In genomic region chr6:143490244-143490643, GRCh38 we compare ENCODE assay signal across 37 cellular contexts.
"Had no signal": no experiment of that assay in that cellular context is flagged by ENCODE, and none has a peak within 500 bp of the region (broad histone marks: within the 10 kb centered on the region; RNA-seq: fewer than 3 reads in every experiment).

No MANE protein-coding gene starts in this region.

- H3K9me3 Mint-ChIP-seq: activated B cell treated with CpG ODN at 0.5 μM for 24 hours; activated CD4-positive, alpha-beta memory T cell treated with anti-CD3 and anti-CD28 coated beads for 36 hours; activated CD4-positive, alpha-beta T cell treated with anti-CD3 and anti-CD28 coated beads, Interleukin-2, amount 10 ng/mL, durations not matched to agents 24 days and 14 days; activated CD8-positive, alpha-beta T cell treated with anti-CD3 and anti-CD28 coated beads for 36 hours; activated naive CD4-positive, alpha-beta T cell treated with anti-CD3 and anti-CD28 coated beads for 36 hours; activated naive CD4-positive, alpha-beta T cell treated with anti-CD3 and anti-CD28 coated beads, Interleukin-2, amount 50 U/mL, for 72 hours; activated naive CD8-positive, alpha-beta T cell treated with anti-CD3 and anti-CD28 coated beads for 36 hours; activated T-cell treated with anti-CD3 and anti-CD28 coated beads, Interleukin-2, amount 50 U/mL, for 4 hours; activated T-cell treated with anti-CD3 and anti-CD28 coated beads, Interleukin-2, amount 50 U/mL, for 72 hours; activated T-helper 1 cell treated with anti-CD3 and anti-CD28 coated beads, Interleukin-12 subunit alpha, Interleukin-12 subunit beta, Interleukin-2, Interleukin-4 antibody, amounts not matched to agents 30 ng/mL and 10 ng/mL and 1 ng/mL, durations not matched to agents 14 hours and 24 hours and 36 hours; activated T-helper 17 cell treated with anti-CD3 and anti-CD28 coated beads, Interleukin-2, amount 50 U/mL, for 72 hours; central memory CD8-positive, alpha-beta T cell; T-helper 1 cell treated with Interleukin-12 subunit alpha and Interleukin-12 subunit beta and Interleukin-4 antibody, amounts not matched to agents 30 μg/mL and 1 μg/mL, for 36 hours; T-helper 2 cell treated with Interferon-gamma antibody and Interleukin-4, amounts not matched to agents 5 μg/mL and 100 μg/mL, for 36 hours had no signal

- H3K27me3 ChIP-seq: adrenal gland, body of pancreas, cardiac muscle cell had no signal

- DNase-seq: activated B cell treated with CpG ODN at 0.5 μM for 24 hours; activated CD4-positive, alpha-beta memory T cell treated with anti-CD3 and anti-CD28 coated beads for 36 hours; activated CD4-positive, alpha-beta T cell treated with anti-CD3 and anti-CD28 coated beads for 4 hours; activated CD4-positive, alpha-beta T cell treated with anti-CD3 and anti-CD28 coated beads, Interleukin-2, amount 10 ng/mL, durations not matched to agents 24 days and 14 days; activated CD4-positive, alpha-beta T cell treated with anti-CD3 and anti-CD28 coated beads, Interleukin-2, amount 50 U/mL, for 1 hour; activated CD4-positive, alpha-beta T cell treated with anti-CD3 and anti-CD28 coated beads, Interleukin-2, amount 50 U/mL, for 4 hours; activated CD4-positive, CD25-positive, alpha-beta regulatory T cell treated with anti-CD3 and anti-CD28 coated beads, Interleukin-2, amount 50 U/mL, for 72 hours; activated CD8-positive, alpha-beta memory T cell treated with anti-CD3 and anti-CD28 coated beads, Interleukin-2, amount 50 U/mL, for 4 hours; activated CD8-positive, alpha-beta T cell treated with anti-CD3 and anti-CD28 coated beads for 36 hours; activated effector memory CD4-positive, alpha-beta T cell treated with anti-CD3 and anti-CD28 coated beads, Interleukin-2, amount 50 U/mL, for 16 hours; activated gamma-delta T cell treated with Interleukin-2 at 50 U/mL for 16 hours; activated naive CD4-positive, alpha-beta T cell; activated naive CD4-positive, alpha-beta T cell treated with anti-CD3 and anti-CD28 coated beads for 36 hours; activated naive CD4-positive, alpha-beta T cell treated with anti-CD3 and anti-CD28 coated beads, Interleukin-2, amount 50 U/mL, for 16 hours; activated naive CD8-positive, alpha-beta T cell treated with anti-CD3 and anti-CD28 coated beads for 36 hours; activated T-cell treated with anti-CD3 and anti-CD28 coated beads for 4 hours; activated T-cell treated with anti-CD3 and anti-CD28 coated beads, Interleukin-2, amount 50 U/mL, for 1 hour; activated T-cell treated with anti-CD3 and anti-CD28 coated beads, Interleukin-2, amount 50 U/mL, for 4 hours; activated T-cell treated with anti-CD3 and anti-CD28 coated beads, Interleukin-2, amount 50 U/mL, for 72 hours; adrenal gland; amniotic stem cell; aorta; body of pancreas; caudate nucleus; cerebellar nuclear complex; T-helper 1 cell; T-helper 2 cell; T-helper 9 cell had no signal

- H3K4me1 Mint-ChIP-seq: activated B cell treated with CpG ODN at 0.5 μM for 24 hours; activated CD4-positive, alpha-beta T cell treated with anti-CD3 and anti-CD28 coated beads, Interleukin-2, amount 10 ng/mL, durations not matched to agents 24 days and 14 days; activated naive CD8-positive, alpha-beta T cell treated with anti-CD3 and anti-CD28 coated beads for 36 hours; activated T-helper 17 cell treated with anti-CD3 and anti-CD28 coated beads, Interleukin-2, amount 50 U/mL, for 72 hours; central memory CD8-positive, alpha-beta T cell had no signal

- H3K9me3 ChIP-seq: adrenal gland, body of pancreas had no signal

- ATAC-seq: activated CD8-positive, alpha-beta T cell treated with anti-CD3 and anti-CD28 coated beads for 36 hours; activated naive CD4-positive, alpha-beta T cell treated with anti-CD3 and anti-CD28 coated beads, Interleukin-2, amount 50 U/mL, for 72 hours; activated T-cell treated with anti-CD3 and anti-CD28 coated beads, Interleukin-2, amount 50 U/mL, for 4 hours; activated T-cell treated with anti-CD3 and anti-CD28 coated beads, Interleukin-2, amount 50 U/mL, for 72 hours; activated T-helper 17 cell treated with anti-CD3 and anti-CD28 coated beads, Interleukin-2, amount 50 U/mL, for 72 hours; body of pancreas had no signal

- H3K4me1 ChIP-seq: adrenal gland, body of pancreas had no signal

- H3K27me3 Mint-ChIP-seq: activated B cell treated with CpG ODN at 0.5 μM for 24 hours; activated CD4-positive, alpha-beta memory T cell treated with anti-CD3 and anti-CD28 coated beads for 36 hours; activated CD4-positive, alpha-beta T cell treated with anti-CD3 and anti-CD28 coated beads, Interleukin-2, amount 10 ng/mL, durations not matched to agents 24 days and 14 days; activated CD8-positive, alpha-beta T cell treated with anti-CD3 and anti-CD28 coated beads for 36 hours; activated naive CD8-positive, alpha-beta T cell treated with anti-CD3 and anti-CD28 coated beads for 36 hours; activated T-helper 17 cell treated with anti-CD3 and anti-CD28 coated beads, Interleukin-2, amount 50 U/mL, for 72 hours; central memory CD8-positive, alpha-beta T cell had no signal

- H3K36me3 Mint-ChIP-seq: activated naive CD4-positive, alpha-beta T cell treated with anti-CD3 and anti-CD28 coated beads, Interleukin-2, amount 50 U/mL, for 72 hours had no signal

- FAIRE-seq: astrocyte had no signal

- H3K4me3 Mint-ChIP-seq: activated B cell treated with CpG ODN at 0.5 μM for 24 hours; activated CD4-positive, alpha-beta memory T cell treated with anti-CD3 and anti-CD28 coated beads for 36 hours; activated CD4-positive, alpha-beta T cell treated with anti-CD3 and anti-CD28 coated beads, Interleukin-2, amount 10 ng/mL, durations not matched to agents 24 days and 14 days; activated CD8-positive, alpha-beta T cell treated with anti-CD3 and anti-CD28 coated beads for 36 hours; activated naive CD4-positive, alpha-beta T cell treated with anti-CD3 and anti-CD28 coated beads for 36 hours; activated naive CD8-positive, alpha-beta T cell treated with anti-CD3 and anti-CD28 coated beads for 36 hours; activated T-cell treated with anti-CD3 and anti-CD28 coated beads, Interleukin-2, amount 50 U/mL, for 4 hours; activated T-cell treated with anti-CD3 and anti-CD28 coated beads, Interleukin-2, amount 50 U/mL, for 72 hours; activated T-helper 1 cell treated with anti-CD3 and anti-CD28 coated beads, Interleukin-12 subunit alpha, Interleukin-12 subunit beta, Interleukin-2, Interleukin-4 antibody, amounts not matched to agents 30 ng/mL and 10 ng/mL and 1 ng/mL, durations not matched to agents 14 hours and 24 hours and 36 hours; activated T-helper 17 cell treated with anti-CD3 and anti-CD28 coated beads, Interleukin-2, amount 50 U/mL, for 72 hours; central memory CD8-positive, alpha-beta T cell; T-helper 1 cell treated with Interleukin-12 subunit alpha and Interleukin-12 subunit beta and Interleukin-4 antibody, amounts not matched to agents 30 μg/mL and 1 μg/mL, for 36 hours; T-helper 2 cell treated with Interferon-gamma antibody and Interleukin-4, amounts not matched to agents 5 μg/mL and 100 μg/mL, for 36 hours had no signal

- H3K4me3 ChIP-seq: adrenal gland, body of pancreas, cardiac muscle cell had no signal

- H3K36me3 ChIP-seq: cardiac muscle cell had no signal

- H3K27ac Mint-ChIP-seq: activated B cell treated with CpG ODN at 0.5 μM for 24 hours; activated CD4-positive, alpha-beta memory T cell treated with anti-CD3 and anti-CD28 coated beads for 36 hours; activated CD4-positive, alpha-beta T cell treated with anti-CD3 and anti-CD28 coated beads, Interleukin-2, amount 10 ng/mL, durations not matched to agents 24 days and 14 days; activated CD8-positive, alpha-beta T cell treated with anti-CD3 and anti-CD28 coated beads for 36 hours; activated naive CD4-positive, alpha-beta T cell treated with anti-CD3 and anti-CD28 coated beads for 36 hours; activated naive CD4-positive, alpha-beta T cell treated with anti-CD3 and anti-CD28 coated beads, Interleukin-2, amount 50 U/mL, for 72 hours; activated naive CD8-positive, alpha-beta T cell treated with anti-CD3 and anti-CD28 coated beads for 36 hours; activated T-cell treated with anti-CD3 and anti-CD28 coated beads, Interleukin-2, amount 50 U/mL, for 72 hours; activated T-helper 1 cell treated with anti-CD3 and anti-CD28 coated beads, Interleukin-12 subunit alpha, Interleukin-12 subunit beta, Interleukin-2, Interleukin-4 antibody, amounts not matched to agents 30 ng/mL and 10 ng/mL and 1 ng/mL, durations not matched to agents 14 hours and 24 hours and 36 hours; activated T-helper 17 cell treated with anti-CD3 and anti-CD28 coated beads, Interleukin-2, amount 50 U/mL, for 72 hours; T-helper 1 cell treated with Interleukin-12 subunit alpha and Interleukin-12 subunit beta and Interleukin-4 antibody, amounts not matched to agents 30 μg/mL and 1 μg/mL, for 36 hours; T-helper 2 cell treated with Interferon-gamma antibody and Interleukin-4, amounts not matched to agents 5 μg/mL and 100 μg/mL, for 36 hours had no signal

- H3K27ac ChIP-seq: adrenal gland, body of pancreas, cardiac muscle cell, VCaP had no signal
